23 cellular contexts compared by ENCODE assay signal in the genomic region with DNA sequence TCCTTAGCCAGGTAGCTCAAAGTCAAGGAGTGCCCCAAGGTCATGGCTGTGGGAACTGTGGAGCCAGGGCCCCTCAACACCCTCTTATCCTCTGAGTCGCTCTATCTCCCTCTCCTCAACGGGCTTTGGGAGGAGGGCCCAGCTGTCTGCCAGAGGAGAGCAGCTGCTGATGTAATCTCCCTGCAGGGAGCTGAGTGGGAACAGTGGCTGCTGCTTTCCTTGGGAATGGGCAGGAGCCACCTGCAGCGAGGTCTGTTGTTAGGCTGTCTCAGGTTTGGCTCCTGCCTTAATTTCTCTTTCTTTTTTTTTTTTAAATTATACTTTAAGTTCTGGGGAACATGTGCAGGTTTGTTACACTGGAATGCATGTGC. TPM values are rescaled to one million over a fixed set of nuclear protein-coding genes. Genes with fewer than 3 reads are reported as not detected.
"Had no signal": no experiment of that assay in that cellular context is flagged by ENCODE, and none has a peak within 500 bp of the region (broad histone marks: within the 10 kb centered on the region; RNA-seq: fewer than 3 reads in every experiment).

No MANE protein-coding gene starts in this region.

- H3K27me3 ChIP-seq: adrenal gland, ascending aorta, brain microvascular endothelial cell, esophagus muscularis mucosa, pancreas, right atrium auricular region, spleen, upper lobe of left lung had no signal

- H3K4me3 ChIP-seq: adrenal gland, ascending aorta, esophagus muscularis mucosa, pancreas, psoas muscle, right atrium auricular region, spleen, upper lobe of left lung had no signal

- H3K36me3 ChIP-seq: adrenal gland, ascending aorta, brain microvascular endothelial cell, esophagus muscularis mucosa, pancreas, right atrium auricular region, spleen, upper lobe of left lung had no signal

- H3K9me3 ChIP-seq: adrenal gland, ascending aorta, esophagus muscularis mucosa, pancreas, psoas muscle, right atrium auricular region, upper lobe of left lung had no signal

- H3K4me1 ChIP-seq: ascending aorta, esophagus muscularis mucosa, pancreas, psoas muscle, right atrium auricular region, spleen, upper lobe of left lung had no signal

- DNase-seq: activated CD4-positive, CD25-positive, alpha-beta regulatory T cell treated with anti-CD3 and anti-CD28 coated beads, Interleukin-2, amount 50 U/mL, for 72 hours; activated CD8-positive, alpha-beta memory T cell treated with anti-CD3 and anti-CD28 coated beads for 24 hours; activated CD8-positive, alpha-beta memory T cell treated with anti-CD3 and anti-CD28 coated beads, Interleukin-2, amount 50 U/mL, for 4 hours; activated naive CD4-positive, alpha-beta T cell; activated T-cell treated with anti-CD3 and anti-CD28 coated beads, Interleukin-2, amount 50 U/mL, for 24 hours; adrenal gland; brain microvascular endothelial cell; central memory CD4-positive, alpha-beta T cell; effector memory CD4-positive, alpha-beta T cell; glutamatergic neuron; hippocampal formation; left cardiac atrium; psoas muscle; spleen; stimulated activated CD4-positive, alpha-beta T cell treated with anti-CD3 and anti-CD28 coated beads, Interleukin-4, amount 100 ng/mL, for 1 hour; stimulated activated naive CD4-positive, alpha-beta T cell had no signal

RNA-seq across cellular contexts. Expression of a gene that starts 58.8 kb away (rescaled TPM):
- polyA plus RNA-seq: endothelial cell of umbilical vein, liver had no signal
